1 cellular context compared by ENCODE assay signal in the genomic region with DNA sequence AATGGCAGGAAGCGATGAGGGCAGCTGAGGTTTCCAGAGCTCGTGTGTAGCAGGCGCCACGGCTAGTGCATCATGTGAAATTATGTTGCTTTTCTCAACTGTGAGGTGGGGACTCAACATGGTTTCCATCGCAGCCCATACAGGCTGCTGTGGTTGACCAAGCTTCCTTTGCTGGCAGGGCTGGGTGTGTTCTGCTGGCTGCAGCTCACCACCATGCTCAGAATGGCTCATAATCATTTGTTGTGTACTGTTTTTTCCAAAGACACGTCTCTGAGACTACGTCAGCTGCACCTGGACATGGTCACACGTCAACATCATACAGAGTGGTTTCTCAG.
A peak's percentile ranks its signal among the peaks of the same experiment; 100 is the strongest.
TF ChIP-seq lines count a peak whose summit lies in the region.

No MANE protein-coding gene starts in this region.

TF ChIP-seq in GM12878, 131 proteins besides CTCF, POLR2A, EP300 and RAD21 (continued from another document):
- TF ChIP-seq, protein P1, sequence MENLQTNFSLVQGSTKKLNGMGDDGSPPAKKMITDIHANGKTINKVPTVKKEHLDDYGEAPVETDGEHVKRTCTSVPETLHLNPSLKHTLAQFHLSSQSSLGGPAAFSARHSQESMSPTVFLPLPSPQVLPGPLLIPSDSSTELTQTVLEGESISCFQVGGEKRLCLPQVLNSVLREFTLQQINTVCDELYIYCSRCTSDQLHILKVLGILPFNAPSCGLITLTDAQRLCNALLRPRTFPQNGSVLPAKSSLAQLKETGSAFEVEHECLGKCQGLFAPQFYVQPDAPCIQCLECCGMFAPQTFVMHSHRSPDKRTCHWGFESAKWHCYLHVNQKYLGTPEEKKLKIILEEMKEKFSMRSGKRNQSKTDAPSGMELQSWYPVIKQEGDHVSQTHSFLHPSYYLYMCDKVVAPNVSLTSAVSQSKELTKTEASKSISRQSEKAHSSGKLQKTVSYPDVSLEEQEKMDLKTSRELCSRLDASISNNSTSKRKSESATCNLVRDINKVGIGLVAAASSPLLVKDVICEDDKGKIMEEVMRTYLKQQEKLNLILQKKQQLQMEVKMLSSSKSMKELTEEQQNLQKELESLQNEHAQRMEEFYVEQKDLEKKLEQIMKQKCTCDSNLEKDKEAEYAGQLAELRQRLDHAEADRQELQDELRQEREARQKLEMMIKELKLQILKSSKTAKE (IDR thresholded peaks at IDR 0.05; ENCODE audit: low read depth, poor library complexity, severe bottlenecking), result peak; percentile 22
- TF ChIP-seq EED (IDR thresholded peaks at IDR 0.05; ENCODE audit: low read depth), result peak; percentile 51; the same call in 1 of the 2 replicates
- peak; percentile 73 for TF ChIP-seq CREB1 (IDR thresholded peaks at IDR 0.05; ENCODE audit: low read depth)
- peak; percentile 56; the same call in 1 of the 2 replicates for TF ChIP-seq TCF3 (IDR thresholded peaks at IDR 0.05; ENCODE audit: borderline replicate concordance, insufficient read depth, low read depth, low read length)
- TF ChIP-seq, protein P2, sequence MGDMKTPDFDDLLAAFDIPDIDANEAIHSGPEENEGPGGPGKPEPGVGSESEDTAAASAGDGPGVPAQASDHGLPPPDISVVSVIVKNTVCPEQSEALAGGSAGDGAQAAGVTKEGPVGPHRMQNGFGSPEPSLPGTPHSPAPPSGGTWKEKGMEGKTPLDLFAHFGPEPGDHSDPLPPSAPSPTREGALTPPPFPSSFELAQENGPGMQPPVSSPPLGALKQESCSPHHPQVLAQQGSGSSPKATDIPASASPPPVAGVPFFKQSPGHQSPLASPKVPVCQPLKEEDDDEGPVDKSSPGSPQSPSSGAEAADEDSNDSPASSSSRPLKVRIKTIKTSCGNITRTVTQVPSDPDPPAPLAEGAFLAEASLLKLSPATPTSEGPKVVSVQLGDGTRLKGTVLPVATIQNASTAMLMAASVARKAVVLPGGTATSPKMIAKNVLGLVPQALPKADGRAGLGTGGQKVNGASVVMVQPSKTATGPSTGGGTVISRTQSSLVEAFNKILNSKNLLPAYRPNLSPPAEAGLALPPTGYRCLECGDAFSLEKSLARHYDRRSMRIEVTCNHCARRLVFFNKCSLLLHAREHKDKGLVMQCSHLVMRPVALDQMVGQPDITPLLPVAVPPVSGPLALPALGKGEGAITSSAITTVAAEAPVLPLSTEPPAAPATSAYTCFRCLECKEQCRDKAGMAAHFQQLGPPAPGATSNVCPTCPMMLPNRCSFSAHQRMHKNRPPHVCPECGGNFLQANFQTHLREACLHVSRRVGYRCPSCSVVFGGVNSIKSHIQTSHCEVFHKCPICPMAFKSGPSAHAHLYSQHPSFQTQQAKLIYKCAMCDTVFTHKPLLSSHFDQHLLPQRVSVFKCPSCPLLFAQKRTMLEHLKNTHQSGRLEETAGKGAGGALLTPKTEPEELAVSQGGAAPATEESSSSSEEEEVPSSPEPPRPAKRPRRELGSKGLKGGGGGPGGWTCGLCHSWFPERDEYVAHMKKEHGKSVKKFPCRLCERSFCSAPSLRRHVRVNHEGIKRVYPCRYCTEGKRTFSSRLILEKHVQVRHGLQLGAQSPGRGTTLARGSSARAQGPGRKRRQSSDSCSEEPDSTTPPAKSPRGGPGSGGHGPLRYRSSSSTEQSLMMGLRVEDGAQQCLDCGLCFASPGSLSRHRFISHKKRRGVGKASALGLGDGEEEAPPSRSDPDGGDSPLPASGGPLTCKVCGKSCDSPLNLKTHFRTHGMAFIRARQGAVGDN (IDR thresholded peaks at IDR 0.05), result peak; percentile 84; the same call in 1 of the 2 replicates
- TF ChIP-seq, protein P3, sequence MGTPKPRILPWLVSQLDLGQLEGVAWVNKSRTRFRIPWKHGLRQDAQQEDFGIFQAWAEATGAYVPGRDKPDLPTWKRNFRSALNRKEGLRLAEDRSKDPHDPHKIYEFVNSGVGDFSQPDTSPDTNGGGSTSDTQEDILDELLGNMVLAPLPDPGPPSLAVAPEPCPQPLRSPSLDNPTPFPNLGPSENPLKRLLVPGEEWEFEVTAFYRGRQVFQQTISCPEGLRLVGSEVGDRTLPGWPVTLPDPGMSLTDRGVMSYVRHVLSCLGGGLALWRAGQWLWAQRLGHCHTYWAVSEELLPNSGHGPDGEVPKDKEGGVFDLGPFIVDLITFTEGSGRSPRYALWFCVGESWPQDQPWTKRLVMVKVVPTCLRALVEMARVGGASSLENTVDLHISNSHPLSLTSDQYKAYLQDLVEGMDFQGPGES (IDR thresholded peaks at IDR 0.05), result no peak
- TF ChIP-seq EZH2 (IDR thresholded peaks at IDR 0.05; ENCODE audit: borderline replicate concordance, control insufficient read depth, low read depth, low read length), result no peak
- TF ChIP-seq BHLHE40 (IDR thresholded peaks at IDR 0.05; ENCODE audit: borderline replicate concordance in 1 of 2, low read depth in 2 of 2, low read length in 1 of 2), result peak; percentile 44 to 61; a peak in 2 of 4 replicates
- TF ChIP-seq, protein P4, sequence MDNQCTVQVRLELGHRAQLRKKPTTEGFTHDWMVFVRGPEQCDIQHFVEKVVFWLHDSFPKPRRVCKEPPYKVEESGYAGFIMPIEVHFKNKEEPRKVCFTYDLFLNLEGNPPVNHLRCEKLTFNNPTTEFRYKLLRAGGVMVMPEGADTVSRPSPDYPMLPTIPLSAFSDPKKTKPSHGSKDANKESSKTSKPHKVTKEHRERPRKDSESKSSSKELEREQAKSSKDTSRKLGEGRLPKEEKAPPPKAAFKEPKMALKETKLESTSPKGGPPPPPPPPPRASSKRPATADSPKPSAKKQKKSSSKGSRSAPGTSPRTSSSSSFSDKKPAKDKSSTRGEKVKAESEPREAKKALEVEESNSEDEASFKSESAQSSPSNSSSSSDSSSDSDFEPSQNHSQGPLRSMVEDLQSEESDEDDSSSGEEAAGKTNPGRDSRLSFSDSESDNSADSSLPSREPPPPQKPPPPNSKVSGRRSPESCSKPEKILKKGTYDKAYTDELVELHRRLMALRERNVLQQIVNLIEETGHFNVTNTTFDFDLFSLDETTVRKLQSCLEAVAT (IDR thresholded peaks at IDR 0.05), result 0 out of 2 replicates have a peak, but pooled peaks have one; percentile 35
- 0 out of 2 replicates have a peak, but pooled peaks have one; percentile 49 for TF ChIP-seq IKZF1 (conservative IDR thresholded peaks at IDR 0.05)
- TF ChIP-seq RELA (IDR thresholded peaks at IDR 0.05; ENCODE audit: borderline replicate concordance, partially characterized antibody), result peak; percentile 26
- TF ChIP-seq ZNF24 (IDR thresholded peaks at IDR 0.05), result no peak
- TF ChIP-seq, protein P5, sequence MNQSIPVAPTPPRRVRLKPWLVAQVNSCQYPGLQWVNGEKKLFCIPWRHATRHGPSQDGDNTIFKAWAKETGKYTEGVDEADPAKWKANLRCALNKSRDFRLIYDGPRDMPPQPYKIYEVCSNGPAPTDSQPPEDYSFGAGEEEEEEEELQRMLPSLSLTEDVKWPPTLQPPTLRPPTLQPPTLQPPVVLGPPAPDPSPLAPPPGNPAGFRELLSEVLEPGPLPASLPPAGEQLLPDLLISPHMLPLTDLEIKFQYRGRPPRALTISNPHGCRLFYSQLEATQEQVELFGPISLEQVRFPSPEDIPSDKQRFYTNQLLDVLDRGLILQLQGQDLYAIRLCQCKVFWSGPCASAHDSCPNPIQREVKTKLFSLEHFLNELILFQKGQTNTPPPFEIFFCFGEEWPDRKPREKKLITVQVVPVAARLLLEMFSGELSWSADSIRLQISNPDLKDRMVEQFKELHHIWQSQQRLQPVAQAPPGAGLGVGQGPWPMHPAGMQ (IDR thresholded peaks at IDR 0.05; ENCODE audit: borderline replicate concordance), result no peak
- TF ChIP-seq SP1 (IDR thresholded peaks at IDR 0.05; ENCODE audit: low read depth, low read length), result peak; percentile 36
- peak; percentile 67; the same call in 1 of the 2 replicates for TF ChIP-seq PAX5 (IDR thresholded peaks at IDR 0.05; ENCODE audit: borderline replicate concordance, low read depth, low read length)
- TF ChIP-seq NFIC (IDR thresholded peaks at IDR 0.05; ENCODE audit: low read depth, low read length), result peak; percentile 65; the same call in 1 of the 2 replicates
- peak; percentile 83 for TF ChIP-seq RUNX3 (IDR thresholded peaks at IDR 0.05; ENCODE audit: low read length)
- peak; percentile 71; the same call in 1 of the 2 replicates for TF ChIP-seq TCF12 (IDR thresholded peaks at IDR 0.05; ENCODE audit: low read depth, low read length)
- TF ChIP-seq, protein P6, sequence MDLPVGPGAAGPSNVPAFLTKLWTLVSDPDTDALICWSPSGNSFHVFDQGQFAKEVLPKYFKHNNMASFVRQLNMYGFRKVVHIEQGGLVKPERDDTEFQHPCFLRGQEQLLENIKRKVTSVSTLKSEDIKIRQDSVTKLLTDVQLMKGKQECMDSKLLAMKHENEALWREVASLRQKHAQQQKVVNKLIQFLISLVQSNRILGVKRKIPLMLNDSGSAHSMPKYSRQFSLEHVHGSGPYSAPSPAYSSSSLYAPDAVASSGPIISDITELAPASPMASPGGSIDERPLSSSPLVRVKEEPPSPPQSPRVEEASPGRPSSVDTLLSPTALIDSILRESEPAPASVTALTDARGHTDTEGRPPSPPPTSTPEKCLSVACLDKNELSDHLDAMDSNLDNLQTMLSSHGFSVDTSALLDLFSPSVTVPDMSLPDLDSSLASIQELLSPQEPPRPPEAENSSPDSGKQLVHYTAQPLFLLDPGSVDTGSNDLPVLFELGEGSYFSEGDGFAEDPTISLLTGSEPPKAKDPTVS (IDR thresholded peaks at IDR 0.05; ENCODE audit: low read depth, low read length), result no peak
- TF ChIP-seq SREBF2 (IDR thresholded peaks at IDR 0.05; ENCODE audit: low read length), result no peak
- TF ChIP-seq NR2C2 (IDR thresholded peaks at IDR 0.05; ENCODE audit: borderline replicate concordance, control insufficient read depth, insufficient read length, low read depth), result no peak
- TF ChIP-seq MTA2 (IDR thresholded peaks at IDR 0.05; ENCODE audit: low read depth), result peak; percentile 68; the same call in 1 of the 2 replicates
- TF ChIP-seq MTA3 (IDR thresholded peaks at IDR 0.05; ENCODE audit: borderline replicate concordance, low read length), result peak; percentile 62; the same call in 1 of the 2 replicates
- TF ChIP-seq, protein P7, sequence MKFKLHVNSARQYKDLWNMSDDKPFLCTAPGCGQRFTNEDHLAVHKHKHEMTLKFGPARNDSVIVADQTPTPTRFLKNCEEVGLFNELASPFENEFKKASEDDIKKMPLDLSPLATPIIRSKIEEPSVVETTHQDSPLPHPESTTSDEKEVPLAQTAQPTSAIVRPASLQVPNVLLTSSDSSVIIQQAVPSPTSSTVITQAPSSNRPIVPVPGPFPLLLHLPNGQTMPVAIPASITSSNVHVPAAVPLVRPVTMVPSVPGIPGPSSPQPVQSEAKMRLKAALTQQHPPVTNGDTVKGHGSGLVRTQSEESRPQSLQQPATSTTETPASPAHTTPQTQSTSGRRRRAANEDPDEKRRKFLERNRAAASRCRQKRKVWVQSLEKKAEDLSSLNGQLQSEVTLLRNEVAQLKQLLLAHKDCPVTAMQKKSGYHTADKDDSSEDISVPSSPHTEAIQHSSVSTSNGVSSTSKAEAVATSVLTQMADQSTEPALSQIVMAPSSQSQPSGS (IDR thresholded peaks at IDR 0.05; ENCODE audit: low read length), result peak; percentile 74
- TF ChIP-seq MEF2B (IDR thresholded peaks at IDR 0.05; ENCODE audit: partially characterized antibody, poor library complexity, severe bottlenecking), result peak; percentile 52
- TF ChIP-seq YY1 (IDR thresholded peaks at IDR 0.05; ENCODE audit: low read depth, low read length), result peak; percentile 42; the same call in 1 of the 2 replicates
- no peak for TF ChIP-seq BMI1 (IDR thresholded peaks at IDR 0.05; ENCODE audit: borderline replicate concordance)
- no peak for TF ChIP-seq ZNF217 (IDR thresholded peaks at IDR 0.05)
- TF ChIP-seq ATF7 (IDR thresholded peaks at IDR 0.05; ENCODE audit: low read depth), result peak; percentile 78
- TF ChIP-seq MYC (IDR thresholded peaks at IDR 0.05; ENCODE audit: insufficient read depth, insufficient read length, insufficient replicate concordance, low read length, severe bottlenecking), result no peak
- no peak for TF ChIP-seq TARDBP (IDR thresholded peaks at IDR 0.05; ENCODE audit: borderline replicate concordance)
- no peak for TF ChIP-seq CEBPB (IDR thresholded peaks at IDR 0.05; ENCODE audit: borderline replicate concordance in 1 of 2, low read depth in 2 of 2, low read length in 2 of 2)
- TF ChIP-seq, protein P8, sequence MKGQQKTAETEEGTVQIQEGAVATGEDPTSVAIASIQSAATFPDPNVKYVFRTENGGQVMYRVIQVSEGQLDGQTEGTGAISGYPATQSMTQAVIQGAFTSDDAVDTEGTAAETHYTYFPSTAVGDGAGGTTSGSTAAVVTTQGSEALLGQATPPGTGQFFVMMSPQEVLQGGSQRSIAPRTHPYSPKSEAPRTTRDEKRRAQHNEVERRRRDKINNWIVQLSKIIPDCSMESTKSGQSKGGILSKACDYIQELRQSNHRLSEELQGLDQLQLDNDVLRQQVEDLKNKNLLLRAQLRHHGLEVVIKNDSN (IDR thresholded peaks at IDR 0.05; ENCODE audit: borderline replicate concordance, extremely low read length, insufficient read depth, low read depth, low read length), result no peak
- TF ChIP-seq, protein P9, sequence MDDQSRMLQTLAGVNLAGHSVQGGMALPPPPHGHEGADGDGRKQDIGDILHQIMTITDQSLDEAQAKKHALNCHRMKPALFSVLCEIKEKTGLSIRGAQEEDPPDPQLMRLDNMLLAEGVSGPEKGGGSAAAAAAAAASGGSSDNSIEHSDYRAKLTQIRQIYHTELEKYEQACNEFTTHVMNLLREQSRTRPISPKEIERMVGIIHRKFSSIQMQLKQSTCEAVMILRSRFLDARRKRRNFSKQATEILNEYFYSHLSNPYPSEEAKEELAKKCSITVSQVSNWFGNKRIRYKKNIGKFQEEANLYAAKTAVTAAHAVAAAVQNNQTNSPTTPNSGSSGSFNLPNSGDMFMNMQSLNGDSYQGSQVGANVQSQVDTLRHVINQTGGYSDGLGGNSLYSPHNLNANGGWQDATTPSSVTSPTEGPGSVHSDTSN (IDR thresholded peaks at IDR 0.05; ENCODE audit: insufficient replicate concordance, low read depth, low read length), result no peak
- 0 out of 2 replicates have a peak, but pooled peaks have one; percentile 47 for TF ChIP-seq NBN (IDR thresholded peaks at IDR 0.05)
- peak; percentile 53; the same call in 1 of the 2 replicates for TF ChIP-seq FOXM1 (IDR thresholded peaks at IDR 0.05; ENCODE audit: low read depth, low read length)
- TF ChIP-seq, protein P10, sequence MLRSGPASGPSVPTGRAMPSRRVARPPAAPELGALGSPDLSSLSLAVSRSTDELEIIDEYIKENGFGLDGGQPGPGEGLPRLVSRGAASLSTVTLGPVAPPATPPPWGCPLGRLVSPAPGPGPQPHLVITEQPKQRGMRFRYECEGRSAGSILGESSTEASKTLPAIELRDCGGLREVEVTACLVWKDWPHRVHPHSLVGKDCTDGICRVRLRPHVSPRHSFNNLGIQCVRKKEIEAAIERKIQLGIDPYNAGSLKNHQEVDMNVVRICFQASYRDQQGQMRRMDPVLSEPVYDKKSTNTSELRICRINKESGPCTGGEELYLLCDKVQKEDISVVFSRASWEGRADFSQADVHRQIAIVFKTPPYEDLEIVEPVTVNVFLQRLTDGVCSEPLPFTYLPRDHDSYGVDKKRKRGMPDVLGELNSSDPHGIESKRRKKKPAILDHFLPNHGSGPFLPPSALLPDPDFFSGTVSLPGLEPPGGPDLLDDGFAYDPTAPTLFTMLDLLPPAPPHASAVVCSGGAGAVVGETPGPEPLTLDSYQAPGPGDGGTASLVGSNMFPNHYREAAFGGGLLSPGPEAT (IDR thresholded peaks at IDR 0.05; ENCODE audit: low read depth), result peak; percentile 60; the same call in 1 of the 2 replicates
- peak; percentile 68 for TF ChIP-seq CHD2 (IDR thresholded peaks at IDR 0.05; ENCODE audit: borderline replicate concordance, low read depth, low read length)
- TF ChIP-seq CREM (IDR thresholded peaks at IDR 0.05; ENCODE audit: low read depth), result peak; percentile 35; the same call in 1 of the 2 replicates
- peak; percentile 60 to 61; a peak in 2 of 4 replicates for TF ChIP-seq IKZF2 (IDR thresholded peaks at IDR 0.05)
- 0 out of 2 replicates have a peak, but pooled peaks have one; percentile 37 for TF ChIP-seq POLR2AphosphoS5 (IDR thresholded peaks at IDR 0.05; ENCODE audit: low read length)
